In genomic region chr3:187736418-187736871, GRCh38 we compare ENCODE assay signal across 9 cellular contexts. TPM values are rescaled to one million over a fixed set of nuclear protein-coding genes. Genes with fewer than 3 reads are reported as not detected.
DNase-seq lines count a peak whose midpoint lies in the region; ATAC-seq lines count a peak whose summit lies in the region.
"Had no signal": no experiment of that assay in that cellular context is flagged by ENCODE, and none has a peak within 500 bp of the region (broad histone marks: within the 10 kb centered on the region; RNA-seq: fewer than 3 reads in every experiment).

No MANE protein-coding gene starts in this region.

- peaks cover 0 to 3% (median 0%) of the 10 kb centered on the region in 5 donors for H3K27me3 Mint-ChIP-seq in naive thymus-derived CD4-positive, alpha-beta T cell

- H3K27ac ChIP-seq in BLaER1 = peak overlapping the region; percentile 100
- no peak overlapping the region for H3K27ac ChIP-seq in naive thymus-derived CD4-positive, alpha-beta T cell (ENCODE audit: low read depth, low read length)

- POLR2A ChIA-PET in naive thymus-derived CD4-positive, alpha-beta T cell (lab: Charles Lee) = interaction anchor here (0.6 to 1.2 kb wide), 2 partner anchors 9 to 1412 kb away, joined by 3 to 5 read pairs; partner anchors contain the start of gene BCL6

- peak; percentile 30 for DNase-seq in NCI-H2107 (lab: John Stamatoyannopoulos, UW)
- peak; percentile 49 for DNase-seq in dermis blood vessel endothelial cell
- no peak for DNase-seq in naive thymus-derived CD4-positive, alpha-beta T cell
- no peak for DNase-seq in 8988T
- DNase-seq in stimulated activated naive CD4-positive, alpha-beta T cell treated with Interleukin-2 at 50 U/mL for 16 hours (lab: John Stamatoyannopoulos, UW) = no peak
- DNase-seq in SHP77 treated with DMSO at 0.1 percent for 48 hours (lab: John Stamatoyannopoulos, UW) = no peak
- DNase-seq: NCI-H2081 had no signal

- CTCF ChIA-PET in naive thymus-derived CD4-positive, alpha-beta T cell (lab: Charles Lee) = interaction anchor here (5.9 to 8.2 kb wide), 2 partner anchors 1219 to 1405 kb away, joined by 163 to 322 read pairs; no protein-coding TSS in a partner anchor

- H3K4me3 ChIP-seq in BLaER1 = peak overlapping the region; percentile 97
- no peak overlapping the region for H3K4me3 ChIP-seq in naive thymus-derived CD4-positive, alpha-beta T cell (ENCODE audit: low read length)

- intact Hi-C loops in naive thymus-derived CD4-positive, alpha-beta T cell (cut with micrococcal nuclease) = loop anchor here in 1 of 2 donors (5.0 kb wide), 1 partner anchor 1586 kb away; no protein-coding TSS in a partner anchor

- H4K20me1 ChIP-seq in BLaER1 = peaks cover 100% of the 10 kb centered on the region

- ATAC-seq in naive thymus-derived CD4-positive, alpha-beta T cell = no peak
- ATAC-seq in HG03342 (IDR thresholded peaks at IDR 0.05; ENCODE audit: unreplicated experiment) = no peak

- H3K9me3 ChIP-seq in BLaER1 = no peaks in the 10 kb centered on the region
- no peaks in the 10 kb centered on the region for H3K9me3 ChIP-seq in naive thymus-derived CD4-positive, alpha-beta T cell (ENCODE audit: control insufficient read depth in 2 of 3, low read length in 3 of 3)

- H3K9ac ChIP-seq in BLaER1 = peak overlapping the region; percentile 99

- peak overlapping the region in 3 of 9 donors; percentile 55 to 100 (median 77) for H3K27ac Mint-ChIP-seq in naive thymus-derived CD4-positive, alpha-beta T cell

- no peaks in the 10 kb centered on the region for H3K9me3 Mint-ChIP-seq in naive thymus-derived CD4-positive, alpha-beta T cell

- peaks cover 62% of the 10 kb centered on the region for H3K4me1 ChIP-seq in BLaER1
- H3K4me1 ChIP-seq in naive thymus-derived CD4-positive, alpha-beta T cell (ENCODE audit: control insufficient read depth in 2 of 2, insufficient read depth in 2 of 2, low read length in 2 of 2) = peaks cover 7 to 12% of the 10 kb centered on the region in 2 donors

- H3K27me3 ChIP-seq in BLaER1 = no peaks in the 10 kb centered on the region
- H3K27me3 ChIP-seq in naive thymus-derived CD4-positive, alpha-beta T cell (ENCODE audit: control insufficient read depth in 2 of 2, insufficient read depth in 2 of 2, low read length in 2 of 2) = no peaks in the 10 kb centered on the region

- peaks cover 18 to 47% (median 27%) of the 10 kb centered on the region in 7 donors for H3K4me1 Mint-ChIP-seq in naive thymus-derived CD4-positive, alpha-beta T cell

- H3K4me3 Mint-ChIP-seq in naive thymus-derived CD4-positive, alpha-beta T cell = peak overlapping the region in 7 of 10 donors; percentile 5 to 100 (median 97)

- H3K4me2 ChIP-seq in BLaER1 = peak overlapping the region; percentile 98

- peaks cover 38% of the 10 kb centered on the region for H3K36me3 ChIP-seq in BLaER1
- H3K36me3 ChIP-seq in naive thymus-derived CD4-positive, alpha-beta T cell (ENCODE audit: control insufficient read depth in 2 of 3, insufficient read depth in 3 of 3, low read length in 3 of 3) = peaks cover 0 to 7% (median 0%) of the 10 kb centered on the region in 3 experiments

- H3K36me3 Mint-ChIP-seq in naive thymus-derived CD4-positive, alpha-beta T cell = peaks cover 0 to 17% (median 4%) of the 10 kb centered on the region in 5 donors

RNA-seq across cellular contexts. Expression of gene BCL6, which starts 8.8 kb away (rescaled TPM):
- 1.7 and 2.2 TPM in 2 replicates for total RNA-seq in dermis blood vessel endothelial cell
- 100 to 1,000 TPM in 1 of 5 experiments, 10 to 100 TPM in 4; 13.4 to 154 (median 29.5) TPM for total RNA-seq in naive thymus-derived CD4-positive, alpha-beta T cell
- 1 to 10 TPM in 1 of 2 donors, under 1 TPM in 1; 0.63 to 2.4 TPM for polyA plus RNA-seq in naive thymus-derived CD4-positive, alpha-beta T cell

RNA-seq across cellular contexts. Expression of gene RTP2, which starts 34.1 kb away (rescaled TPM):
- not detected in 2 replicates for total RNA-seq in dermis blood vessel endothelial cell
- total RNA-seq in naive thymus-derived CD4-positive, alpha-beta T cell = not detected
- polyA plus RNA-seq in naive thymus-derived CD4-positive, alpha-beta T cell = not detected

Comparison
In these comparisons a context has a peak if more than half of its experiments do, and no peak if none do; other contexts are left out.
1. DNase-seq: peak in NCI-H2107 (single experiment) and dermis blood vessel endothelial cell (single experiment); none in naive thymus-derived CD4-positive, alpha-beta T cell (0 of 9), 8988T (single experiment), stimulated activated naive CD4-positive, alpha-beta T cell treated with Interleukin-2 at 50 U/mL for 16 hours (single experiment) and SHP77 treated with DMSO at 0.1 percent for 48 hours (single experiment).